Comparison of ENCODE assay signal across 13 cellular contexts in the genomic region with DNA sequence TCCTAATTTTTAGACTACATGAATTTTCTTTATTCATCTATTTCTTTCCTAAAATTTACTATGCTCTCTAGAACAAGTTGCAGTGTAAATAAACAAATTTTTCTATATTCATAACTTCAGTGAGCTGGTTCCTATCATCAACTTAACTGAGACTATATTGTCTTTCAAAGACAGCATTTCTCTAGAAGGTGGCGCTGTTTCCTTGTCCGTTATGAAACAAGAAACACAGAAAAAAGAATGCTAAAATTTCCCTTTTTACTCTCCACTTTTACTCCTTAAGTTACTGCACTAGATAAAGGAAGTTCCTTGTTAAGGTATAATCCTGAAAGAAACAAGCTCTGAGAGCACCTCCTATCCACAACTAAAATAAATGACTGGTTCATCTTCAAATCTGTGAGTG. TPM values are rescaled to one million over a fixed set of nuclear protein-coding genes. Genes with fewer than 3 reads are reported as not detected.
DNase-seq lines count a peak whose midpoint lies in the region; ATAC-seq and TF ChIP-seq lines count a peak whose summit lies in the region.
"Had no signal": no experiment of that assay in that cellular context is flagged by ENCODE, and none has a peak within 500 bp of the region (broad histone marks: within the 10 kb centered on the region; RNA-seq: fewer than 3 reads in every experiment).

No MANE protein-coding gene starts in this region.

- DNase-seq in MCF 10A (ENCODE audit: unreplicated experiment) (peak; percentile 32), breast epithelium (ENCODE audit: low spot score in 2 of 2) (no peak), NB4 (ENCODE audit: low read depth) (peak; percentile 17), endodermal cell (no peak), upper lobe of right lung (no peak), NCI-H2171 treated with DMSO at 0.1 percent for 48 hours (lab: John Stamatoyannopoulos, UW) (no peak), tibial artery (no peak)
- no peak for DNase-seq in activated CD4-positive, alpha-beta T cell treated with anti-CD3 and anti-CD28 coated beads for 36 hours
- DNase-seq: activated gamma-delta T cell treated with Interleukin-2 at 50 U/mL for 16 hours; CD8-positive, alpha-beta memory T cell; NCI-H146 had no signal

- POLR2A ChIA-PET in MCF 10A (lab: Yijun Ruan, JAX) = no interaction called here
- POLR2A ChIA-PET in activated CD4-positive, alpha-beta T cell treated with anti-CD3 and anti-CD28 coated beads for 36 hours (lab: Charles Lee) = no interaction called here

- intact Hi-C loops in MCF 10A (cut with micrococcal nuclease) (no loop called here), breast epithelium (cut with DNase I; ENCODE audit: low total_unique reads) (no loop called here), upper lobe of right lung (cut with DNase I) (no loop called here), tibial artery (cut with DNase I; ENCODE audit: low total_unique reads) (no loop called here)
- intact Hi-C loops in activated CD4-positive, alpha-beta T cell treated with anti-CD3 and anti-CD28 coated beads for 36 hours (cut with DNase I, micrococcal nuclease) = loop anchor here (2.0 to 5.0 kb wide), 5 partner anchors 68 to 200 kb away; no protein-coding TSS in a partner anchor

- H3K4me1 ChIP-seq in breast epithelium (no peaks in the 10 kb centered on the region), endodermal cell (ENCODE audit: control insufficient read depth, insufficient read depth, low read length) (no peaks in the 10 kb centered on the region), upper lobe of right lung (no peaks in the 10 kb centered on the region), tibial artery (no peaks in the 10 kb centered on the region)

- ATAC-seq in upper lobe of right lung = no peak
- ATAC-seq in activated CD4-positive, alpha-beta T cell treated with anti-CD3 and anti-CD28 coated beads for 36 hours = no peak

- TF ChIP-seq POLR2A in breast epithelium (IDR thresholded peaks at IDR 0.05) = no peak
- no peak for TF ChIP-seq POLR2A in NB4 (IDR thresholded peaks at IDR 0.05; ENCODE audit: extremely low read depth, insufficient read length)

- 52% methylated on average over 2 of the region's 2 CpGs; no CpG with 5 or more reads in 1 of the 2 experiments for WGBS in endodermal cell (ENCODE audit: insufficient coverage in 1 of 2, insufficient read length in 1 of 2), 2 experiments

- no peak overlapping the region for H3K4me3 ChIP-seq in breast epithelium
- H3K4me3 ChIP-seq in NB4 (ENCODE audit: low read depth, low read length) = no peak overlapping the region
- no peak overlapping the region for H3K4me3 ChIP-seq in endodermal cell (ENCODE audit: low read length)
- H3K4me3 ChIP-seq in upper lobe of right lung = no peak overlapping the region
- H3K4me3 ChIP-seq in tibial artery = no peak overlapping the region

- H3K4me3 Mint-ChIP-seq in MCF 10A (ENCODE audit: unreplicated experiment) (no peak overlapping the region), endodermal cell (no peak overlapping the region)
- H3K4me3 Mint-ChIP-seq in activated CD4-positive, alpha-beta T cell treated with anti-CD3 and anti-CD28 coated beads for 36 hours = no peak overlapping the region
- H3K4me3 Mint-ChIP-seq: CD8-positive, alpha-beta memory T cell; mesothelial cell of epicardium had no signal

- CTCF ChIA-PET in MCF 10A (lab: Yijun Ruan, JAX) = interaction anchor here (1.0 to 1.2 kb wide), 3 partner anchors 19 to 200 kb away, joined by 3 to 5 read pairs (median 3); no protein-coding TSS in a partner anchor
- CTCF ChIA-PET in activated CD4-positive, alpha-beta T cell treated with anti-CD3 and anti-CD28 coated beads for 36 hours (lab: Charles Lee) = interaction anchor here (0.5 to 2.7 kb wide), 15 partner anchors 9 to 1002 kb away, joined by 3 to 15 read pairs (median 3); a partner anchor contains a TSS

- no peak overlapping the region for H3K9ac ChIP-seq in endodermal cell (ENCODE audit: extremely low read depth, low read length, poor library complexity, severe bottlenecking)

- H3K36me3 ChIP-seq in breast epithelium (no peaks in the 10 kb centered on the region), endodermal cell (ENCODE audit: control insufficient read depth, insufficient read depth, low read length) (no peaks in the 10 kb centered on the region), upper lobe of right lung (no peaks in the 10 kb centered on the region), tibial artery (no peaks in the 10 kb centered on the region)

- no peaks in the 10 kb centered on the region for H3K9me3 ChIP-seq in breast epithelium
- no peaks in the 10 kb centered on the region for H3K9me3 ChIP-seq in endodermal cell (ENCODE audit: control insufficient read depth, low read length)
- H3K9me3 ChIP-seq in upper lobe of right lung = no peaks in the 10 kb centered on the region
- H3K9me3 ChIP-seq in tibial artery = no peaks in the 10 kb centered on the region

- H3K27ac ChIP-seq in breast epithelium (no peak overlapping the region), endodermal cell (ENCODE audit: low read depth, low read length) (no peak overlapping the region), upper lobe of right lung (no peak overlapping the region), tibial artery (no peak overlapping the region)

- H3K4me1 Mint-ChIP-seq in MCF 10A (ENCODE audit: insufficient read depth, unreplicated experiment) (no peaks in the 10 kb centered on the region), endodermal cell (peaks cover 2% of the 10 kb centered on the region)
- peaks cover 14% of the 10 kb centered on the region for H3K4me1 Mint-ChIP-seq in activated CD4-positive, alpha-beta T cell treated with anti-CD3 and anti-CD28 coated beads for 36 hours

- H3K36me3 Mint-ChIP-seq in MCF 10A (ENCODE audit: insufficient read depth, unreplicated experiment) (no peaks in the 10 kb centered on the region), endodermal cell (ENCODE audit: low read depth) (no peaks in the 10 kb centered on the region)
- H3K36me3 Mint-ChIP-seq in activated CD4-positive, alpha-beta T cell treated with anti-CD3 and anti-CD28 coated beads for 36 hours (ENCODE audit: low read depth) = no peaks in the 10 kb centered on the region
- H3K36me3 Mint-ChIP-seq: CD8-positive, alpha-beta memory T cell; mesothelial cell of epicardium had no signal

- TF ChIP-seq CTCF in MCF 10A (IDR thresholded peaks at IDR 0.05; ENCODE audit: unreplicated experiment) = peak; percentile 35
- no peak for TF ChIP-seq CTCF in breast epithelium (IDR thresholded peaks at IDR 0.05)
- peak; percentile 20 for TF ChIP-seq CTCF in NB4 (IDR thresholded peaks at IDR 0.05; ENCODE audit: low read depth, low read length)
- peak; percentile 79 for TF ChIP-seq CTCF in endodermal cell (conservative IDR thresholded peaks at IDR 0.05)
- TF ChIP-seq CTCF in upper lobe of right lung (IDR thresholded peaks at IDR 0.05) = peak; percentile 19
- no peak for TF ChIP-seq CTCF in tibial artery (IDR thresholded peaks at IDR 0.05)

- BruUV-seq in MCF 10A (replicated peaks; lab: Mats Ljungman, UMichigan) = no TSS peak

- H3K27me3 ChIP-seq in breast epithelium (peaks cover 0 to 9% of the 10 kb centered on the region in 2 donors), endodermal cell (ENCODE audit: control insufficient read depth, insufficient read depth, low read length, poor library complexity, severe bottlenecking) (no peaks in the 10 kb centered on the region), upper lobe of right lung (no peaks in the 10 kb centered on the region), tibial artery (no peaks in the 10 kb centered on the region)

- H3K27me3 Mint-ChIP-seq in MCF 10A (ENCODE audit: insufficient read depth, unreplicated experiment) = peaks cover 25% of the 10 kb centered on the region
- peaks cover 4% of the 10 kb centered on the region for H3K27me3 Mint-ChIP-seq in endodermal cell (ENCODE audit: insufficient read depth)
- H3K27me3 Mint-ChIP-seq in activated CD4-positive, alpha-beta T cell treated with anti-CD3 and anti-CD28 coated beads for 36 hours = peaks cover 3% of the 10 kb centered on the region

- H3K27ac Mint-ChIP-seq in MCF 10A (ENCODE audit: low read depth, unreplicated experiment) = no peak overlapping the region
- H3K27ac Mint-ChIP-seq in endodermal cell = no peak overlapping the region
- no peak overlapping the region for H3K27ac Mint-ChIP-seq in activated CD4-positive, alpha-beta T cell treated with anti-CD3 and anti-CD28 coated beads for 36 hours
- H3K27ac Mint-ChIP-seq: CD8-positive, alpha-beta memory T cell; mesothelial cell of epicardium had no signal

- H3K9me3 Mint-ChIP-seq in MCF 10A (ENCODE audit: unreplicated experiment) (no peaks in the 10 kb centered on the region), endodermal cell (no peaks in the 10 kb centered on the region)
- no peaks in the 10 kb centered on the region for H3K9me3 Mint-ChIP-seq in activated CD4-positive, alpha-beta T cell treated with anti-CD3 and anti-CD28 coated beads for 36 hours (ENCODE audit: low read depth)
- H3K9me3 Mint-ChIP-seq: CD8-positive, alpha-beta memory T cell; mesothelial cell of epicardium had no signal

RNA-seq across cellular contexts. Expression of a gene that starts 8.2 kb away (rescaled TPM):
- total RNA-seq in MCF 10A (2022) (not detected in 2 replicates), breast epithelium (not detected), endodermal cell (1 to 10 TPM in 1 of 2 donors, not detected in 1; 3.8 TPM), upper lobe of right lung (not detected)
- polyA plus RNA-seq in endodermal cell (2013, experiment 1 of 2) = not detected
- polyA plus RNA-seq in endodermal cell (2013, experiment 2 of 2) = not detected
- not detected for total RNA-seq in activated CD4-positive, alpha-beta T cell treated with anti-CD3 and anti-CD28 coated beads for 36 hours
- total RNA-seq: CD8-positive, alpha-beta memory T cell; T-helper 1 cell treated with Interleukin-12 subunit alpha and Interleukin-12 subunit beta and Interleukin-4 antibody, amounts not matched to agents 30 ng/mL and 1 ng/mL, for 36 hours had no signal
- polyA plus RNA-seq: CD8-positive, alpha-beta memory T cell had no signal

RNA-seq across cellular contexts. Expression of a gene that starts 30.8 kb away (rescaled TPM):
- total RNA-seq in MCF 10A (2022) (not detected in 2 replicates), breast epithelium (1 to 10 TPM in 2 of 3 donors, not detected in 1; 1.6 to 1.9 TPM), endodermal cell (not detected), upper lobe of right lung (43.4 TPM)
- not detected for polyA plus RNA-seq in endodermal cell (2013, experiment 1 of 2)
- not detected for polyA plus RNA-seq in endodermal cell (2013, experiment 2 of 2)
- total RNA-seq in activated CD4-positive, alpha-beta T cell treated with anti-CD3 and anti-CD28 coated beads for 36 hours = not detected
- total RNA-seq: CD8-positive, alpha-beta memory T cell; mesothelial cell of epicardium had no signal
- polyA plus RNA-seq: CD8-positive, alpha-beta memory T cell had no signal

RNA-seq across cellular contexts. Expression of a gene that starts 58.6 kb away (rescaled TPM):
- total RNA-seq in MCF 10A (2022) (not detected in 2 replicates), breast epithelium (not detected), endodermal cell (not detected), upper lobe of right lung (not detected)
- 0.25 TPM for polyA plus RNA-seq in endodermal cell (2013, experiment 1 of 2)
- not detected for polyA plus RNA-seq in endodermal cell (2013, experiment 2 of 2)
- total RNA-seq in activated CD4-positive, alpha-beta T cell treated with anti-CD3 and anti-CD28 coated beads for 36 hours = not detected
- total RNA-seq: CD8-positive, alpha-beta memory T cell; T-helper 1 cell treated with Interleukin-12 subunit alpha and Interleukin-12 subunit beta and Interleukin-4 antibody, amounts not matched to agents 30 ng/mL and 1 ng/mL, for 36 hours had no signal
- polyA plus RNA-seq: CD8-positive, alpha-beta memory T cell had no signal

RNA-seq across cellular contexts. Expression of a gene that starts 59.1 kb away (rescaled TPM):
- total RNA-seq in MCF 10A (2022) (not detected in 2 replicates), breast epithelium (not detected), endodermal cell (not detected), upper lobe of right lung (not detected)
- not detected for polyA plus RNA-seq in endodermal cell (2013, experiment 1 of 2)
- polyA plus RNA-seq in endodermal cell (2013, experiment 2 of 2) = not detected
- not detected for total RNA-seq in activated CD4-positive, alpha-beta T cell treated with anti-CD3 and anti-CD28 coated beads for 36 hours
- total RNA-seq: CD8-positive, alpha-beta memory T cell; mesothelial cell of epicardium; T-helper 1 cell treated with Interleukin-12 subunit alpha and Interleukin-12 subunit beta and Interleukin-4 antibody, amounts not matched to agents 30 ng/mL and 1 ng/mL, for 36 hours had no signal
- polyA plus RNA-seq: CD8-positive, alpha-beta memory T cell had no signal

Comparison
In these comparisons a context has a peak if more than half of its experiments do, and no peak if none do; other contexts are left out.
1. DNase-seq: peak in MCF 10A (single experiment) and NB4 (single experiment); none in breast epithelium (0 of 2), endodermal cell (single experiment), upper lobe of right lung (single experiment), NCI-H2171 treated with DMSO at 0.1 percent for 48 hours (single experiment), activated CD4-positive, alpha-beta T cell treated with anti-CD3 and anti-CD28 coated beads for 36 hours (single experiment) and tibial artery (0 of 2).
2. CTCF ChIP-seq: peak in MCF 10A (single experiment), NB4 (single experiment), endodermal cell (single experiment) and upper lobe of right lung (single experiment); none in breast epithelium (0 of 3) and tibial artery (0 of 2).
3. RNA of a gene that starts 30.8 kb away (total RNA-seq): 43.4 TPM in upper lobe of right lung (single experiment); 1.6 to 1.9 TPM in breast epithelium, not detected in activated CD4-positive, alpha-beta T cell treated with anti-CD3 and anti-CD28 coated beads for 36 hours, not detected in MCF 10A and not detected in endodermal cell; every median in the first group is over 10 times any median in the second.
4. intact Hi-C loops: an anchor here in activated CD4-positive, alpha-beta T cell treated with anti-CD3 and anti-CD28 coated beads for 36 hours (2.0 to 5.0 kb wide); none called in MCF 10A, breast epithelium, upper lobe of right lung and tibial artery.